In the genomic region with DNA sequence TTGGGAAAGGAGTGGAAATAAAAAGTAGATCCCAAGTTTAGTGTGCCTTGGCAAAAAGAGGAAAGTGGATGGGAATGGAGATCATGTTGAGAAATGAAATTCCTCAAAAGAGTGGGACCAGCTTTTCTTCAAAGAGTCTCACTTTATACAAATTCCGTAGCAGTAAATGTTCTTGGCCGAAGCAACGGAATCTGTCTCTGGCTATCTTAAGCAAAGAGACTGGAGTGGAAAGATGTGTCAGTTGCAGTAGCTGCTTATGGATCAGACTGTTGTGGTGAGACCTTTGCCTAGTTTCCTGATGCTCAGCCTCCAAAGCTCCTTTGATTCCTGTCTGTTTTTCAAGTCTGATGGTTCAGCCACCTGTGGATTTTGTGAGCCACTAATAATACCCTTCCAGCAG, we compare ENCODE assay signal across 21 cellular contexts.
"Had no signal": no experiment of that assay in that cellular context is flagged by ENCODE, and none has a peak within 500 bp of the region (broad histone marks: within the 10 kb centered on the region; RNA-seq: fewer than 3 reads in every experiment).

No MANE protein-coding gene starts in this region.

- H3K27ac Mint-ChIP-seq: activated CD8-positive, alpha-beta memory T cell treated with anti-CD3 and anti-CD28 coated beads, Interleukin-2, amount 10 ng/mL, durations not matched to agents 7 days and 5 days; activated naive CD4-positive, alpha-beta T cell treated with anti-CD3 and anti-CD28 coated beads, Interleukin-2, amount 50 U/mL, for 72 hours; natural killer cell; stimulated activated naive CD8-positive, alpha-beta T cell treated with anti-CD3 and anti-CD28 coated beads, Interleukin-15, Interleukin-2, amounts not matched to agents 100 ng/mL and 50 ng/mL, for 24 hours; T-cell had no signal

- H3K4me3 Mint-ChIP-seq: activated CD8-positive, alpha-beta memory T cell treated with anti-CD3 and anti-CD28 coated beads, Interleukin-2, amount 10 ng/mL, durations not matched to agents 7 days and 5 days; natural killer cell; stimulated activated naive CD8-positive, alpha-beta T cell treated with anti-CD3 and anti-CD28 coated beads, Interleukin-15, Interleukin-2, amounts not matched to agents 100 ng/mL and 50 ng/mL, for 24 hours; T-cell had no signal

- H3K4me1 Mint-ChIP-seq: activated CD8-positive, alpha-beta memory T cell treated with anti-CD3 and anti-CD28 coated beads, Interleukin-2, amount 10 ng/mL, durations not matched to agents 7 days and 5 days; natural killer cell had no signal

- H3K27me3 ChIP-seq: right lobe of liver, spleen, testis had no signal

- H3K36me3 Mint-ChIP-seq: activated CD8-positive, alpha-beta memory T cell treated with anti-CD3 and anti-CD28 coated beads, Interleukin-2, amount 10 ng/mL, durations not matched to agents 7 days and 5 days; activated naive CD4-positive, alpha-beta T cell treated with anti-CD3 and anti-CD28 coated beads, Interleukin-2, amount 50 U/mL, for 72 hours; natural killer cell had no signal

- H3K9me3 ChIP-seq: mucosa of descending colon, psoas muscle, right lobe of liver, spleen, testis had no signal

- H3K27me3 Mint-ChIP-seq: activated CD8-positive, alpha-beta memory T cell treated with anti-CD3 and anti-CD28 coated beads, Interleukin-2, amount 10 ng/mL, durations not matched to agents 7 days and 5 days; stimulated activated naive CD8-positive, alpha-beta T cell treated with anti-CD3 and anti-CD28 coated beads, Interleukin-15, Interleukin-2, amounts not matched to agents 100 ng/mL and 50 ng/mL, for 24 hours; T-cell had no signal

- H3K4me1 ChIP-seq: testis had no signal

- ATAC-seq: activated CD8-positive, alpha-beta memory T cell treated with anti-CD3 and anti-CD28 coated beads, Interleukin-2, amount 10 ng/mL, durations not matched to agents 7 days and 5 days; activated naive CD4-positive, alpha-beta T cell treated with anti-CD3 and anti-CD28 coated beads, Interleukin-2, amount 50 U/mL, for 72 hours; left cardiac atrium; mucosa of descending colon; natural killer cell; psoas muscle; right lobe of liver; T-cell had no signal

- DNase-seq: activated CD4-positive, alpha-beta T cell treated with anti-CD3 and anti-CD28 coated beads for 1 hour; activated CD4-positive, alpha-beta T cell treated with anti-CD3 and anti-CD28 coated beads, Interleukin-2, amount 50 U/mL, for 48 hours; activated CD8-positive, alpha-beta memory T cell treated with anti-CD3 and anti-CD28 coated beads, Interleukin-2, amount 10 ng/mL, durations not matched to agents 7 days and 5 days; activated effector memory CD4-positive, alpha-beta T cell treated with Interleukin-2 at 50 U/mL for 16 hours; activated T-cell treated with anti-CD3 and anti-CD28 coated beads, Interleukin-2, amount 50 U/mL, for 1 hour; amniotic stem cell; foreskin melanocyte; head of caudate nucleus; left cardiac atrium; mucosa of descending colon; natural killer cell; occipital lobe; psoas muscle; right lobe of liver; spleen; T-cell; T-helper 9 cell; testis had no signal

- H3K4me3 ChIP-seq: mucosa of descending colon, psoas muscle, right lobe of liver, SK-N-MC, spleen, testis had no signal

- H3K27ac ChIP-seq: psoas muscle, right lobe of liver, SK-N-MC, spleen, testis had no signal

- H3K36me3 ChIP-seq: right lobe of liver, spleen had no signal

- H3K9me3 Mint-ChIP-seq: activated naive CD4-positive, alpha-beta T cell treated with anti-CD3 and anti-CD28 coated beads, Interleukin-2, amount 50 U/mL, for 72 hours; natural killer cell; stimulated activated naive CD8-positive, alpha-beta T cell treated with anti-CD3 and anti-CD28 coated beads, Interleukin-15, Interleukin-2, amounts not matched to agents 100 ng/mL and 50 ng/mL, for 24 hours; T-cell had no signal
